Comparison of ENCODE assay signal across 8 cellular contexts in genomic region chr11:66051766-66052663, GRCh38. TPM values are rescaled to one million over a fixed set of nuclear protein-coding genes. Genes with fewer than 3 reads are reported as not detected.
DNase-seq lines count a peak whose midpoint lies in the region; ATAC-seq and TF ChIP-seq lines count a peak whose summit lies in the region.

Gene SF3B2, plus strand, starts transcription at chr11:66052364. Its CDS starts 21 bp downstream, at chr11:66052385.

- H3K9me2 ChIP-seq in OCI-LY7 (ENCODE audit: insufficient read depth, low read length), result no peaks in the 10 kb centered on the region

- H3K9me3 ChIP-seq in OCI-LY7 (ENCODE audit: low read length) (no peaks in the 10 kb centered on the region), mucosa of descending colon (no peaks in the 10 kb centered on the region)

- POLR2A ChIA-PET in OCI-LY7 (lab: Charles Lee), result interaction anchor here (0.8 to 3.0 kb wide), 8 partner anchors 11 to 237 kb away, joined by 3 to 20 read pairs (median 4); partner anchors contain the start of gene YIF1A

- DNase-seq in DMS 273 (lab: John Stamatoyannopoulos, UW; ENCODE audit: unreplicated experiment) (peak; percentile 98), HuH-7.5 (ENCODE audit: low spot score) (peak; percentile 93), OCI-LY7 (ENCODE audit: low spot score) (peak; percentile 99), activated T-cell treated with anti-CD3 and anti-CD28 coated beads for 1 hour (ENCODE audit: low read depth) (peak; percentile 91), epidermal melanocyte (ENCODE audit: insufficient read length, low spot score) (peak; percentile 90), mucosa of descending colon (peak; percentile 97 to 99 (median 98))
- DNase-seq in stimulated activated CD8-positive, alpha-beta memory T cell treated with anti-CD3 and anti-CD28 coated beads, Interleukin-4, amount 100 ng/mL, for 24 hours (ENCODE audit: low read depth), result peak; percentile 95

- H3K4me1 ChIP-seq in OCI-LY7 (ENCODE audit: insufficient read depth, low read length, poor library complexity, severe bottlenecking), result peaks cover 21% of the 10 kb centered on the region
- H3K4me1 ChIP-seq in mucosa of descending colon (ENCODE audit: low read depth), result peaks cover 21% of the 10 kb centered on the region

- H3K4me2 ChIP-seq in OCI-LY7 (ENCODE audit: low read length), result peak within 1 kb of the TSS; percentile 79

- H3K4me3 ChIP-seq in OCI-LY7 (ENCODE audit: low read depth, low read length, poor library complexity, severe bottlenecking) (peak within 1 kb of the TSS; percentile 83), mucosa of descending colon (peak within 1 kb of the TSS; percentile 51)

- peaks cover 26% of the 10 kb centered on the region for H3K79me2 ChIP-seq in OCI-LY7 (ENCODE audit: insufficient read depth, low read depth, low read length)

- BruUV-seq in OCI-LY7 (replicated peaks; lab: Mats Ljungman, UMichigan), result no TSS peak

- CTCF ChIA-PET in OCI-LY7 (lab: Charles Lee; ENCODE audit: unreplicated experiment), result interaction anchor here (0.9 to 1.0 kb wide), 3 partner anchors 11 to 49 kb away, joined by 3 to 4 read pairs (median 4); no protein-coding TSS in a partner anchor

- intact Hi-C loops in OCI-LY7 (cut with micrococcal nuclease; ENCODE audit: unreplicated experiment), result loop anchor here (1.0 to 5.0 kb wide), 3 partner anchors 50 to 193 kb away; partner anchors contain the start of genes BANF1, CCDC85B and EIF1AD
- intact Hi-C loops in mucosa of descending colon (cut with DNase I, micrococcal nuclease), result no loop called here

- peak; percentile 86 for ATAC-seq in GM21526 (IDR thresholded peaks at IDR 0.05; ENCODE audit: low FRiP score, unreplicated experiment)
- ATAC-seq in mucosa of descending colon, result peak; percentile 97

- no peaks in the 10 kb centered on the region for H4K20me1 ChIP-seq in OCI-LY7 (ENCODE audit: insufficient read depth, low read length)

- H3K36me3 ChIP-seq in OCI-LY7 (ENCODE audit: insufficient read depth, low read length) (peaks cover 44% of the 10 kb centered on the region), mucosa of descending colon (ENCODE audit: low read depth) (peaks cover 12% of the 10 kb centered on the region)

- H3K27ac ChIP-seq in OCI-LY7 (ENCODE audit: low read depth, low read length, poor library complexity, severe bottlenecking), result peak within 1 kb of the TSS; percentile 60

- peak within 1 kb of the TSS; percentile 32; the same call in 1 of the 2 replicates for H2AFZ ChIP-seq in OCI-LY7 (ENCODE audit: low read length)

- TF ChIP-seq CTCF in OCI-LY7 (conservative IDR thresholded peaks at IDR 0.05; ENCODE audit: low read length) (no peak), mucosa of descending colon (IDR thresholded peaks at IDR 0.05) (no peak)

RNA-seq across cellular contexts. Expression of gene SF3B2, which starts in this region (rescaled TPM):
- 185 and 191 TPM in 2 replicates for total RNA-seq in OCI-LY7 (2014; rRNA removed; shearing (Covaris generic))
- 251 and 260 TPM in 2 replicates for total RNA-seq in OCI-LY7 (2022)
- total RNA-seq in mucosa of descending colon, result 100 to 1,000 TPM; 116 to 143 (median 135) TPM

Comparison
In these comparisons a context has a peak if more than half of its experiments do, and no peak if none do; other contexts are left out.
1. Peak in every context shown above with its lines: DNase-seq, ATAC-seq, H3K4me3 ChIP-seq and H3K27ac ChIP-seq.